Comparison of ENCODE assay signal across 13 cellular contexts in genomic region chr12:63098851-63099250, GRCh38. TPM values are rescaled to one million over a fixed set of nuclear protein-coding genes. Genes with fewer than 3 reads are reported as not detected.
DNase-seq lines count a peak whose midpoint lies in the region; TF ChIP-seq lines count a peak whose summit lies in the region.
"Had no signal": no experiment of that assay in that cellular context is flagged by ENCODE, and none has a peak within 500 bp of the region (broad histone marks: within the 10 kb centered on the region; RNA-seq: fewer than 3 reads in every experiment).

No MANE protein-coding gene starts in this region.

- no peak overlapping the region for H3K27ac Mint-ChIP-seq in Calu3 (ENCODE audit: unreplicated experiment)
- no peak overlapping the region for H3K27ac Mint-ChIP-seq in CD4-positive, alpha-beta memory T cell
- H3K27ac Mint-ChIP-seq: activated CD8-positive, alpha-beta T cell treated with anti-CD3 and anti-CD28 coated beads, Interleukin-2, amount 10 ng/mL, durations not matched to agents 7 days and 5 days; activated naive CD8-positive, alpha-beta T cell treated with anti-CD3 and anti-CD28 coated beads, Interleukin-2, amount 50 U/mL, for 24 hours; naive B cell; stimulated activated memory B cell treated with anti-CD40 and anti-IgM and Interleukin-4, amounts not matched to agents 10 μg/mL and 1 μg/mL and 100 μg/mL, for 72 hours had no signal

- H3K4me1 ChIP-seq in SJCRH30 = no peaks in the 10 kb centered on the region; the same call in 1 of the 2 replicates
- H3K4me1 ChIP-seq in CD4-positive, alpha-beta memory T cell (ENCODE audit: insufficient read depth, low read length) = no peaks in the 10 kb centered on the region

- TF ChIP-seq CTCF in Calu3 (IDR thresholded peaks at IDR 0.05; ENCODE audit: unreplicated experiment) (no peak), GM20000 (IDR thresholded peaks at IDR 0.05; ENCODE audit: extremely low read depth, missing control alignments) (no peak), GM10266 (IDR thresholded peaks at IDR 0.05; ENCODE audit: control insufficient read depth, insufficient read depth, low read depth, missing control alignments) (no peak)

- BruUV-seq in Calu3 (replicated peaks; lab: Mats Ljungman, UMichigan) = no TSS peak

- peaks cover 17% of the 10 kb centered on the region for H3K27me3 Mint-ChIP-seq in Calu3 (ENCODE audit: unreplicated experiment)
- peaks cover 0 to 2% of the 10 kb centered on the region in 2 donors for H3K27me3 Mint-ChIP-seq in CD4-positive, alpha-beta memory T cell
- H3K27me3 Mint-ChIP-seq: naive B cell; stimulated activated memory B cell treated with anti-CD40 and anti-IgM and Interleukin-4, amounts not matched to agents 10 μg/mL and 1 μg/mL and 100 μg/mL, for 72 hours had no signal

- peaks cover 7% of the 10 kb centered on the region for H3K4me1 Mint-ChIP-seq in Calu3 (ENCODE audit: low read depth, unreplicated experiment)
- no peaks in the 10 kb centered on the region for H3K4me1 Mint-ChIP-seq in CD4-positive, alpha-beta memory T cell
- H3K4me1 Mint-ChIP-seq: activated naive CD8-positive, alpha-beta T cell treated with anti-CD3 and anti-CD28 coated beads, Interleukin-2, amount 50 U/mL, for 24 hours; naive B cell; stimulated activated memory B cell treated with anti-CD40 and anti-IgM and Interleukin-4, amounts not matched to agents 10 μg/mL and 1 μg/mL and 100 μg/mL, for 72 hours had no signal

- H3K27me3 ChIP-seq in SJCRH30 = no peaks in the 10 kb centered on the region
- H3K27me3 ChIP-seq in CD4-positive, alpha-beta memory T cell (ENCODE audit: insufficient read depth, low read length) = no peaks in the 10 kb centered on the region

- H3K36me3 Mint-ChIP-seq in Calu3 (ENCODE audit: insufficient read depth, unreplicated experiment) = no peaks in the 10 kb centered on the region
- H3K36me3 Mint-ChIP-seq in CD4-positive, alpha-beta memory T cell = no peaks in the 10 kb centered on the region
- H3K36me3 Mint-ChIP-seq: naive B cell; stimulated activated memory B cell treated with anti-CD40 and anti-IgM and Interleukin-4, amounts not matched to agents 10 μg/mL and 1 μg/mL and 100 μg/mL, for 72 hours had no signal

- CTCF ChIA-PET in Calu3 (lab: Charles Lee) = no interaction called here
- CTCF ChIA-PET in CD4-positive, alpha-beta memory T cell (lab: Charles Lee; ENCODE audit: partially characterized antibody) = interaction anchor here (1.9 kb wide), 1 partner anchor 9 kb away, joined by 4 read pairs; no protein-coding TSS in a partner anchor

- H3K4me3 ChIP-seq in SJCRH30 = no peak overlapping the region
- H3K4me3 ChIP-seq in CD4-positive, alpha-beta memory T cell (ENCODE audit: low read length in 2 of 2) = no peak overlapping the region

- H3K9me3 ChIP-seq in SJCRH30 (replicated peaks) = no peaks in the 10 kb centered on the region
- no peaks in the 10 kb centered on the region for H3K9me3 ChIP-seq in CD4-positive, alpha-beta memory T cell (ENCODE audit: control insufficient read depth in 1 of 2, low read length in 2 of 2)

- no peaks in the 10 kb centered on the region for H3K9me3 Mint-ChIP-seq in Calu3 (ENCODE audit: low read depth, unreplicated experiment)
- peaks cover 0 to 2% (median 0%) of the 10 kb centered on the region in 8 donors for H3K9me3 Mint-ChIP-seq in CD4-positive, alpha-beta memory T cell
- H3K9me3 Mint-ChIP-seq: activated naive CD8-positive, alpha-beta T cell treated with anti-CD3 and anti-CD28 coated beads, Interleukin-2, amount 50 U/mL, for 24 hours; naive B cell; stimulated activated memory B cell treated with anti-CD40 and anti-IgM and Interleukin-4, amounts not matched to agents 10 μg/mL and 1 μg/mL and 100 μg/mL, for 72 hours had no signal

- peak; percentile 47 for DNase-seq in Calu3
- peak; percentile 34 for DNase-seq in HuH-7 (ENCODE audit: low spot score)
- DNase-seq in SJCRH30 = peak; percentile 20 to 52
- DNase-seq in kidney glomerular epithelial cell (lab: John Stamatoyannopoulos, UW) = peak; percentile 36
- DNase-seq in GM20000 (ENCODE audit: low spot score) = no peak
- DNase-seq in nucleus accumbens (lab: John Stamatoyannopoulos, UW) = no peak
- DNase-seq in GM10266 (ENCODE audit: extremely low spot score) = no peak
- DNase-seq in CD4-positive, alpha-beta memory T cell = no peak
- DNase-seq: activated CD8-positive, alpha-beta T cell treated with anti-CD3 and anti-CD28 coated beads, Interleukin-2, amount 10 ng/mL, durations not matched to agents 7 days and 5 days; activated naive CD8-positive, alpha-beta T cell treated with anti-CD3 and anti-CD28 coated beads, Interleukin-2, amount 50 U/mL, for 24 hours; naive B cell; NCI-H2171 had no signal

- intact Hi-C loops in Calu3 (cut with micrococcal nuclease; ENCODE audit: unreplicated experiment) = no loop called here
- intact Hi-C loops in CD4-positive, alpha-beta memory T cell (cut with micrococcal nuclease) = no loop called here

- no peaks in the 10 kb centered on the region for H3K36me3 ChIP-seq in SJCRH30
- no peaks in the 10 kb centered on the region for H3K36me3 ChIP-seq in CD4-positive, alpha-beta memory T cell (ENCODE audit: insufficient read depth, low read length)

- POLR2A ChIA-PET in CD4-positive, alpha-beta memory T cell (lab: Charles Lee; ENCODE audit: partially characterized antibody) = no interaction called here

- H3K4me3 Mint-ChIP-seq in Calu3 (ENCODE audit: low read depth, unreplicated experiment) = no peak overlapping the region
- no peak overlapping the region for H3K4me3 Mint-ChIP-seq in CD4-positive, alpha-beta memory T cell
- H3K4me3 Mint-ChIP-seq: activated CD8-positive, alpha-beta T cell treated with anti-CD3 and anti-CD28 coated beads, Interleukin-2, amount 10 ng/mL, durations not matched to agents 7 days and 5 days; activated naive CD8-positive, alpha-beta T cell treated with anti-CD3 and anti-CD28 coated beads, Interleukin-2, amount 50 U/mL, for 24 hours; naive B cell; stimulated activated memory B cell treated with anti-CD40 and anti-IgM and Interleukin-4, amounts not matched to agents 10 μg/mL and 1 μg/mL and 100 μg/mL, for 72 hours had no signal

- no peak overlapping the region for H3K27ac ChIP-seq in SJCRH30
- no peak overlapping the region for H3K27ac ChIP-seq in CD4-positive, alpha-beta memory T cell (ENCODE audit: low read depth, low read length)

RNA-seq across cellular contexts. Expression of gene AVPR1A, which starts 52.1 kb away (rescaled TPM):
- total RNA-seq in Calu3 (2022) = 0.66 and 0.98 TPM in 2 replicates
- not detected in 2 replicates for total RNA-seq in SJCRH30 (2014; rRNA removed; shearing (Covaris generic))
- total RNA-seq in CD4-positive, alpha-beta memory T cell = not detected
- polyA plus RNA-seq in CD4-positive, alpha-beta memory T cell = not detected
- total RNA-seq: activated CD8-positive, alpha-beta T cell treated with anti-CD3 and anti-CD28 coated beads, Interleukin-2, amount 10 ng/mL, durations not matched to agents 7 days and 5 days had no signal

Comparison
In these comparisons a context has a peak if more than half of its experiments do, and no peak if none do; other contexts are left out.
1. DNase-seq: peak in Calu3 (single experiment), HuH-7 (single experiment), SJCRH30 (2 of 2) and kidney glomerular epithelial cell (single experiment); none in GM20000 (single experiment), nucleus accumbens (0 of 56), GM10266 (single experiment) and CD4-positive, alpha-beta memory T cell (0 of 5).